In the genomic region with DNA sequence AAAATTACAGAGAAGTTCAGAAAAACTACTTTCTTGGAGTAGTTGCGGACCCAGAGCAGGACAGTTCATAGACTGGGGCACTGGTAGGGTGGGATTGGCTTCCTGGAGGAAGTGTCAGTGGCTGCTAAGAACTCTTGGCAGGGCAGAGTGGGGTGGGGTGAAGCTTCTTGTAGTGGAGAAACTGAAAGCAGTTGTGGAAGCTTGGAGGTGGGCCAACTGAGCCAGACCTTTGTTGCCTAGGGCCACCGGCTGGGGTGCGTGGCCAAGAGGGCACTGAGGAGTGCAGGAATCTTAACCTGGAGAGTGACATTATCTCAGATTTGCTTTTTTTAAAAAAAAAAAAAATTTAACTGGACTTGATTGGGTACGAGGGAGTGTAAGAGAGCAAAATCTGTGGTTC, we compare ENCODE assay signal across 1 cellular context.
TF ChIP-seq lines count a peak whose summit lies in the region.

No MANE protein-coding gene starts in this region.

TF ChIP-seq in GM12878, 131 proteins besides CTCF, POLR2A, EP300 and RAD21:
- TF ChIP-seq CREM (IDR thresholded peaks at IDR 0.05; ENCODE audit: low read depth), result no peak; the same call in 1 of the 2 replicates
- no peak for TF ChIP-seq NFXL1 (IDR thresholded peaks at IDR 0.05; ENCODE audit: borderline replicate concordance)
- TF ChIP-seq MYC (IDR thresholded peaks at IDR 0.05; ENCODE audit: insufficient read depth, insufficient read length, insufficient replicate concordance, low read length, severe bottlenecking), result no peak
- peak; percentile 32; the same call in 1 of the 2 replicates for TF ChIP-seq RFX5 (IDR thresholded peaks at IDR 0.05; ENCODE audit: low read depth, low read length)
- TF ChIP-seq IRF4 (IDR thresholded peaks at IDR 0.05; ENCODE audit: low read depth, low read length), result no peak
- TF ChIP-seq, protein P1, sequence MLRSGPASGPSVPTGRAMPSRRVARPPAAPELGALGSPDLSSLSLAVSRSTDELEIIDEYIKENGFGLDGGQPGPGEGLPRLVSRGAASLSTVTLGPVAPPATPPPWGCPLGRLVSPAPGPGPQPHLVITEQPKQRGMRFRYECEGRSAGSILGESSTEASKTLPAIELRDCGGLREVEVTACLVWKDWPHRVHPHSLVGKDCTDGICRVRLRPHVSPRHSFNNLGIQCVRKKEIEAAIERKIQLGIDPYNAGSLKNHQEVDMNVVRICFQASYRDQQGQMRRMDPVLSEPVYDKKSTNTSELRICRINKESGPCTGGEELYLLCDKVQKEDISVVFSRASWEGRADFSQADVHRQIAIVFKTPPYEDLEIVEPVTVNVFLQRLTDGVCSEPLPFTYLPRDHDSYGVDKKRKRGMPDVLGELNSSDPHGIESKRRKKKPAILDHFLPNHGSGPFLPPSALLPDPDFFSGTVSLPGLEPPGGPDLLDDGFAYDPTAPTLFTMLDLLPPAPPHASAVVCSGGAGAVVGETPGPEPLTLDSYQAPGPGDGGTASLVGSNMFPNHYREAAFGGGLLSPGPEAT (IDR thresholded peaks at IDR 0.05; ENCODE audit: low read depth), result 0 out of 2 replicates have a peak, but pooled peaks have one; percentile 10
- no peak for TF ChIP-seq MEF2A (IDR thresholded peaks at IDR 0.05; ENCODE audit: insufficient read depth, low read depth, low read length)
- no peak for TF ChIP-seq TBL1XR1 (IDR thresholded peaks at IDR 0.05; ENCODE audit: low read depth, low read length)
- no peak for TF ChIP-seq ZNF384 (IDR thresholded peaks at IDR 0.05; ENCODE audit: borderline replicate concordance, low read depth, low read length)
- TF ChIP-seq ATF7 (IDR thresholded peaks at IDR 0.05; ENCODE audit: low read depth), result no peak
- no peak for TF ChIP-seq PAX5 (IDR thresholded peaks at IDR 0.05; ENCODE audit: borderline replicate concordance, low read depth, low read length)
- TF ChIP-seq CHD4 (IDR thresholded peaks at IDR 0.05), result no peak
- TF ChIP-seq POU2F2 (IDR thresholded peaks at IDR 0.05; ENCODE audit: borderline replicate concordance, low read depth, low read length), result no peak
